In genomic region chr16:3157229-3158013, GRCh38 we compare ENCODE assay signal across 9 cellular contexts. TPM values are rescaled to one million over a fixed set of nuclear protein-coding genes. Genes with fewer than 3 reads are reported as not detected.
DNase-seq lines count a peak whose midpoint lies in the region; ATAC-seq and TF ChIP-seq lines count a peak whose summit lies in the region.
"Had no signal": no experiment of that assay in that cellular context is flagged by ENCODE, and none has a peak within 500 bp of the region (broad histone marks: within the 10 kb centered on the region; RNA-seq: fewer than 3 reads in every experiment).

No MANE protein-coding gene starts in this region.

- no peaks in the 10 kb centered on the region for H3K36me3 ChIP-seq in Karpas-422 (ENCODE audit: insufficient read depth, low read length)
- H3K36me3 ChIP-seq in osteoblast (ENCODE audit: insufficient read depth, low read length): no peaks in the 10 kb centered on the region

- no peaks in the 10 kb centered on the region for H3K9me2 ChIP-seq in Karpas-422 (replicated peaks; ENCODE audit: insufficient read depth, low read length)

- peaks cover 83% of the 10 kb centered on the region for H3K27me3 Mint-ChIP-seq in activated naive CD4-positive, alpha-beta T cell treated with anti-CD3 and anti-CD28 coated beads, Interleukin-2, amount 10 ng/mL, durations not matched to agents 7 days and 5 days

- DNase-seq in Caki2 (ENCODE audit: low read depth) (peak; percentile 98), Karpas-422 (peak; percentile 78), RPMI7951 (ENCODE audit: low read depth) (peak; percentile 87), glomerular endothelial cell (ENCODE audit: extremely low read depth, low read depth, low spot score) (peak; percentile 77), osteoblast (ENCODE audit: insufficient read length, low spot score, missing footprints) (peak; percentile 94), cortex of kidney (lab: John Stamatoyannopoulos, UW) (no peak)
- peak; percentile 56 for DNase-seq in activated naive CD4-positive, alpha-beta T cell treated with anti-CD3 and anti-CD28 coated beads, Interleukin-2, amount 10 ng/mL, durations not matched to agents 7 days and 5 days

- in situ Hi-C loops in Caki2 (cut with HindIII; ENCODE audit: low pct_unique_long_range_greater_than_20kb, low sequenced_read_pairs): no loop called here

- H3K9me3 Mint-ChIP-seq in activated naive CD4-positive, alpha-beta T cell treated with anti-CD3 and anti-CD28 coated beads, Interleukin-2, amount 10 ng/mL, durations not matched to agents 7 days and 5 days: peaks cover 4% of the 10 kb centered on the region

- peaks cover 18% of the 10 kb centered on the region for H3K4me1 ChIP-seq in Karpas-422 (ENCODE audit: low read length)
- H3K4me1 ChIP-seq in osteoblast (ENCODE audit: insufficient read depth, low read length): peaks cover 10% of the 10 kb centered on the region

- no peak overlapping the region for H2AFZ ChIP-seq in Karpas-422 (ENCODE audit: low read length)
- peak overlapping the region; percentile 86 for H2AFZ ChIP-seq in osteoblast (ENCODE audit: low read length)

- H3K27ac Mint-ChIP-seq in activated naive CD4-positive, alpha-beta T cell treated with anti-CD3 and anti-CD28 coated beads, Interleukin-2, amount 10 ng/mL, durations not matched to agents 7 days and 5 days: peak overlapping the region; percentile 81

- no peak for ATAC-seq in GM18868 (IDR thresholded peaks at IDR 0.05; ENCODE audit: unreplicated experiment)

- H3K4me1 Mint-ChIP-seq in activated naive CD4-positive, alpha-beta T cell treated with anti-CD3 and anti-CD28 coated beads, Interleukin-2, amount 10 ng/mL, durations not matched to agents 7 days and 5 days: peaks cover 52% of the 10 kb centered on the region

- H3K27me3 ChIP-seq in Karpas-422 (ENCODE audit: low read length) (no peaks in the 10 kb centered on the region), osteoblast (ENCODE audit: insufficient read depth, low read length) (no peaks in the 10 kb centered on the region)

- H3K4me3 Mint-ChIP-seq in activated naive CD4-positive, alpha-beta T cell treated with anti-CD3 and anti-CD28 coated beads, Interleukin-2, amount 10 ng/mL, durations not matched to agents 7 days and 5 days: peak overlapping the region; percentile 72

- H3K27ac ChIP-seq in Karpas-422 (ENCODE audit: low read length) (no peak overlapping the region), osteoblast (ENCODE audit: low read depth, low read length) (peak overlapping the region; percentile 28)

- H4K20me1 ChIP-seq in Karpas-422 (ENCODE audit: insufficient read depth, low read depth, low read length) (no peaks in the 10 kb centered on the region), osteoblast (ENCODE audit: insufficient read depth, low read length) (no peaks in the 10 kb centered on the region)

- H3K9me3 ChIP-seq in Karpas-422 (ENCODE audit: low read length): no peaks in the 10 kb centered on the region
- H3K9me3 ChIP-seq in osteoblast (ENCODE audit: low read depth, low read length): no peaks in the 10 kb centered on the region

- H3K4me3 ChIP-seq in Karpas-422 (ENCODE audit: low read length) (peak overlapping the region; percentile 78), osteoblast (ENCODE audit: insufficient read depth, low read length) (peak overlapping the region; percentile 89)

- TF ChIP-seq CTCF in osteoblast (IDR thresholded peaks at IDR 0.05; ENCODE audit: extremely low read depth, low read depth, low read length): no peak

- peak overlapping the region; percentile 81 for H3K4me2 ChIP-seq in Karpas-422 (ENCODE audit: low read depth, low read length, poor library complexity, severe bottlenecking)
- H3K4me2 ChIP-seq in osteoblast (ENCODE audit: insufficient read depth, low read length): peak overlapping the region; percentile 95

- H3K79me2 ChIP-seq in Karpas-422 (ENCODE audit: low read length) (no peaks in the 10 kb centered on the region), osteoblast (ENCODE audit: insufficient read depth, low read length) (no peaks in the 10 kb centered on the region)

- peaks cover 14% of the 10 kb centered on the region for H3K36me3 Mint-ChIP-seq in activated naive CD4-positive, alpha-beta T cell treated with anti-CD3 and anti-CD28 coated beads, Interleukin-2, amount 10 ng/mL, durations not matched to agents 7 days and 5 days

- CTCF ChIA-PET in activated naive CD4-positive, alpha-beta T cell treated with anti-CD3 and anti-CD28 coated beads, Interleukin-2, amount 10 ng/mL, durations not matched to agents 7 days and 5 days (lab: Charles Lee): interaction anchor here (0.9 to 1.4 kb wide), 5 partner anchors 8 to 1097 kb away, joined by 3 to 4 read pairs (median 3); partner anchors contain the start of gene ZNF213

- peak overlapping the region; percentile 73; the same call in 1 of the 2 replicates for H3K9ac ChIP-seq in Karpas-422 (ENCODE audit: low read length)

RNA-seq across cellular contexts. Expression of gene ZNF213, which starts 22.6 kb away (rescaled TPM):
- 2.6 and 4.8 TPM in 2 replicates for total RNA-seq in Caki2 (2014; rRNA removed; shearing (Covaris generic); ENCODE audit: low replicate concordance)
- 2.0 and 8.0 TPM in 2 replicates for total RNA-seq in Karpas-422 (2014; rRNA removed; shearing (Covaris generic); ENCODE audit: low replicate concordance)
- 1.6 and 2.0 TPM in 2 replicates for total RNA-seq in RPMI7951 (2014; rRNA removed; shearing (Covaris generic))
- total RNA-seq in glomerular endothelial cell (7.5 and 15.1 TPM in 2 replicates), osteoblast (8.0 and 9.4 TPM in 2 replicates)

RNA-seq across cellular contexts. Expression of gene OR1F1, which starts 30.6 kb away (rescaled TPM):
- not detected in 2 replicates for total RNA-seq in Caki2 (2014; rRNA removed; shearing (Covaris generic); ENCODE audit: low replicate concordance)
- not detected in 2 replicates for total RNA-seq in Karpas-422 (2014; rRNA removed; shearing (Covaris generic); ENCODE audit: low replicate concordance)
- 0.36 TPM in 1 of 2 replicates, not detected in the other for total RNA-seq in RPMI7951 (2014; rRNA removed; shearing (Covaris generic))
- not detected in 2 replicates for total RNA-seq in glomerular endothelial cell
- total RNA-seq in osteoblast: 0.36 TPM in 1 of 2 replicates, not detected in the other
- total RNA-seq: T-helper 2 cell treated with Interferon-gamma antibody and Interleukin-4, amounts not matched to agents 100 ng/mL and 5 ng/mL, for 36 hours had no signal

RNA-seq across cellular contexts. Expression of gene ZNF205, which starts 45.0 kb away (rescaled TPM):
- 20.0 and 28.4 TPM in 2 replicates for total RNA-seq in Caki2 (2014; rRNA removed; shearing (Covaris generic); ENCODE audit: low replicate concordance)
- total RNA-seq in Karpas-422 (2014; rRNA removed; shearing (Covaris generic); ENCODE audit: low replicate concordance): not detected in 2 replicates
- total RNA-seq in RPMI7951 (2014; rRNA removed; shearing (Covaris generic)): 8.8 and 9.3 TPM in 2 replicates
- total RNA-seq in glomerular endothelial cell: 19.8 and 26.3 TPM in 2 replicates
- 17.4 and 17.7 TPM in 2 replicates for total RNA-seq in osteoblast

RNA-seq across cellular contexts. Expression of gene ZSCAN10, which starts 58.3 kb away (rescaled TPM):
- total RNA-seq in Caki2 (2014; rRNA removed; shearing (Covaris generic); ENCODE audit: low replicate concordance): not detected in 2 replicates
- not detected in 2 replicates for total RNA-seq in Karpas-422 (2014; rRNA removed; shearing (Covaris generic); ENCODE audit: low replicate concordance)
- not detected in 2 replicates for total RNA-seq in RPMI7951 (2014; rRNA removed; shearing (Covaris generic))
- total RNA-seq in glomerular endothelial cell (not detected in 2 replicates), osteoblast (not detected in 2 replicates)
